ENCODE assay signal across 8 cellular contexts in the genomic region with DNA sequence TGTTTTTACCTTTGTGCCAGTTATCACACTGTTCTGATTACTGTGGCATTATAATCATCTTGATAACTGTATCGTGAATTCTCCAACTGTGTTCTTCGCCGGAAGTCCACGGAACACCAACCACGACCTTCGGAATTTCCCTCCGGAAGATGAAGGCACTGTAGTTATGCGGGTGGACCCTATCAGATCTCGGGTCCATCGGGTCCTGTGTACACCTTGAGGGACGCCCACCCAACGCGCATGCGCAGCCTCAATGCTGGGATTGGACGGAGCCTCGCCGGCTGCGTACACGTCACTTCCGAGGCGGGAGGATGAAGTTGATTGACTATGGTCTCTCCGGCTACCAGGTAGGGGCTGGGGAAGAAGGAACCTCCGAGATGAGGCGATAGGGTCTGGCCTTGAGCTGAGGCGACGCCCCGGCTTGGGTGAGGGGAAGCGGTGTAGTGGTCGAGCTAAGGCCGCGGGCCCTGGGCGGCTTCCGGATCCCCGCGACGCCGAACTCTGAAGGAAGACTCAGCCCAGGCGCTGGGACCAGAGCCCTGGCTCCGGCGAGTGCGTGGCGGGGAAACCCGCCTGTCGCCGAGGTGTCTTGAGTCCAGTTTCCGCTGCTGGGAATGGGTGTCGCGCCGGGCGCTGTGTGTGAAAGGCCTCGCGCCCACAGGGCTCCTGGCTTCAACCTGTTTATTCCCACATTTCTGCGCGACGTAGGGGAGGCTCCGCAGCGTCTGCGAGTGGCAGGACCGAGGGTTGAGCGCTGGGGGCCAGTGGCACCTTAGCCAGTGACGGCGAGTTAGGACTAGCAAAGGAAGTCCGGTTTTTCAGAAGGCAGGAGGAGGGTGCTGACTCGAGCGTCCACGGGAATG. TPM values are rescaled to one million over a fixed set of nuclear protein-coding genes. Genes with fewer than 3 reads are reported as not detected.
DNase-seq lines count a peak whose midpoint lies in the region; TF ChIP-seq lines count a peak whose summit lies in the region.

A gene with protein sequence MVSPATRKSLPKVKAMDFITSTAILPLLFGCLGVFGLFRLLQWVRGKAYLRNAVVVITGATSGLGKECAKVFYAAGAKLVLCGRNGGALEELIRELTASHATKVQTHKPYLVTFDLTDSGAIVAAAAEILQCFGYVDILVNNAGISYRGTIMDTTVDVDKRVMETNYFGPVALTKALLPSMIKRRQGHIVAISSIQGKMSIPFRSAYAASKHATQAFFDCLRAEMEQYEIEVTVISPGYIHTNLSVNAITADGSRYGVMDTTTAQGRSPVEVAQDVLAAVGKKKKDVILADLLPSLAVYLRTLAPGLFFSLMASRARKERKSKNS (plus strand): TSS at position 320 of the 863 bp plus-strand sequence. CDS start 8 bp downstream, at position 328.

- H3K4me2 ChIP-seq in H9 (ENCODE audit: insufficient read depth, insufficient read length, low read length), result peak within 1 kb of the TSS; percentile 82

- no peak within 1 kb of the TSS for H2BK20ac ChIP-seq in H9 (ENCODE audit: low read depth, low read length, poor library complexity, severe bottlenecking)

- no peaks in the 10 kb centered on the region for H4K20me1 ChIP-seq in H9 (ENCODE audit: control insufficient read depth, insufficient read depth, insufficient read length)

- no peak within 1 kb of the TSS for H3T11ph ChIP-seq in H9 (ENCODE audit: low read length)

- DNase-seq in H9, result peak; percentile 99
- peak; percentile 86 for DNase-seq in MG63
- peak; percentile 68 for DNase-seq in SIG-M5 (lab: John Stamatoyannopoulos, UW)
- peak; percentile 96 for DNase-seq in activated gamma-delta T cell treated with Interleukin-2 at 50 U/mL for 16 hours
- peak; percentile 88 for DNase-seq in fibroblast of villous mesenchyme (ENCODE audit: low read depth)
- peak; percentile 94 for DNase-seq in neural crest cell (ENCODE audit: low read depth, low spot score)

- H3K23ac ChIP-seq in H9 (ENCODE audit: insufficient read length, low read depth, low read length), result no peak within 1 kb of the TSS

- H3K36me3 ChIP-seq in ES-I3 (ENCODE audit: insufficient read depth, low read length) (no peaks in the 10 kb centered on the region), MG63 (no peaks in the 10 kb centered on the region), stomach smooth muscle (ENCODE audit: control insufficient read depth in 2 of 2, insufficient read depth in 2 of 2, low read length in 2 of 2) (no peaks in the 10 kb centered on the region)

- no peak within 1 kb of the TSS for H2BK120ac ChIP-seq in H9 (ENCODE audit: low read depth, low read length, poor library complexity, severe bottlenecking)

- H3K18ac ChIP-seq in H9 (ENCODE audit: insufficient read length, low read depth, low read length), result peak within 1 kb of the TSS; percentile 64

- no peak within 1 kb of the TSS for H2BK15ac ChIP-seq in H9 (ENCODE audit: low read depth, low read length)

- no CpG with 5 or more reads among the region's 66 CpGs for WGBS in H9 (ENCODE audit: extremely low coverage, insufficient read length, low lambda C conversion rate)

- peaks cover 7% of the 10 kb centered on the region for H3K23me2 ChIP-seq in H9 (ENCODE audit: insufficient read length, low read depth, low read length, poor library complexity, severe bottlenecking)

- H3K4me3 ChIP-seq in MG63 (peak within 1 kb of the TSS; percentile 79), fibroblast of villous mesenchyme (ENCODE audit: low read depth, low read length) (peak within 1 kb of the TSS; percentile 96), stomach smooth muscle (ENCODE audit: low read length in 2 of 2) (peak within 1 kb of the TSS; percentile 80 to 99)

- H3K9ac ChIP-seq in ES-I3 (ENCODE audit: low read depth, low read length), result peak within 1 kb of the TSS; percentile 72
- peak within 1 kb of the TSS; percentile 74 for H3K9ac ChIP-seq in H9 (ENCODE audit: extremely low read depth, insufficient read length, low read length)
- H3K9ac ChIP-seq in stomach smooth muscle (ENCODE audit: low read length in 2 of 2), result peak within 1 kb of the TSS; percentile 65 to 93

- no peaks in the 10 kb centered on the region for H3K79me1 ChIP-seq in H9 (ENCODE audit: insufficient read depth, low read depth, low read length, poor library complexity, severe bottlenecking)

- H3K27ac Mint-ChIP-seq in H9 (peak within 1 kb of the TSS; percentile 97 to 99 (median 98)), neural crest cell (ENCODE audit: unreplicated experiment) (peak within 1 kb of the TSS; percentile 94)

- H2AK5ac ChIP-seq in H9 (ENCODE audit: insufficient read length, low read length), result no peak within 1 kb of the TSS

- H4K8ac ChIP-seq in H9 (replicated peaks; ENCODE audit: insufficient read length, low read depth, low read length), result no peak within 1 kb of the TSS

- peak within 1 kb of the TSS; percentile 90 to 94 for H3K4me3 Mint-ChIP-seq in H9
- peak within 1 kb of the TSS; percentile 92 for H3K4me3 Mint-ChIP-seq in neural crest cell

- H3K36me3 Mint-ChIP-seq in H9 (ENCODE audit: insufficient read depth in 1 of 3, low read depth in 3 of 3) (peaks cover under 1 to 2% (median 2%) of the 10 kb centered on the region in 3 experiments; a peak in 4 of 7 replicates), neural crest cell (ENCODE audit: low read depth) (peaks cover under 1% of the 10 kb centered on the region)

- no peaks in the 10 kb centered on the region for H3K79me2 ChIP-seq in H9 (ENCODE audit: insufficient read depth, low read length)

- H3K4me1 ChIP-seq in ES-I3 (ENCODE audit: insufficient read depth, low read length), result peaks cover 8% of the 10 kb centered on the region; the same call in 1 of the 2 replicates
- peaks cover 3% of the 10 kb centered on the region; the same call in 1 of the 2 replicates for H3K4me1 ChIP-seq in H9 (ENCODE audit: insufficient read depth, low read length)
- peaks cover 11% of the 10 kb centered on the region for H3K4me1 ChIP-seq in stomach smooth muscle (ENCODE audit: control insufficient read depth, insufficient read depth, low read length)

- peak within 1 kb of the TSS; percentile 53 for H2AFZ ChIP-seq in H9 (ENCODE audit: low read length)

- no peak within 1 kb of the TSS for H4K91ac ChIP-seq in H9 (ENCODE audit: insufficient read length, low read depth, low read length)

- H3K27me3 Mint-ChIP-seq in H9 (ENCODE audit: low read depth) (no peaks in the 10 kb centered on the region), neural crest cell (ENCODE audit: low read depth) (peaks cover 36% of the 10 kb centered on the region)

- H3K9me3 ChIP-seq in ES-I3 (ENCODE audit: control insufficient read depth, insufficient read depth, low read length), result no peaks in the 10 kb centered on the region
- H3K9me3 ChIP-seq in H9 (ENCODE audit: control insufficient read depth, low read depth, low read length), result no peaks in the 10 kb centered on the region
- no peaks in the 10 kb centered on the region for H3K9me3 ChIP-seq in MG63
- no peaks in the 10 kb centered on the region for H3K9me3 ChIP-seq in stomach smooth muscle (ENCODE audit: control insufficient read depth in 2 of 2, low read length in 2 of 2)

- H3K4me1 Mint-ChIP-seq in H9 (peaks cover 33 to 40% of the 10 kb centered on the region in 2 experiments), neural crest cell (peaks cover 16% of the 10 kb centered on the region)

- H4K5ac ChIP-seq in H9 (ENCODE audit: insufficient read length, low read depth, low read length), result no peak within 1 kb of the TSS

- H3K27me3 ChIP-seq in H9 (ENCODE audit: insufficient read depth, low read length) (no peaks in the 10 kb centered on the region), MG63 (no peaks in the 10 kb centered on the region), stomach smooth muscle (ENCODE audit: control insufficient read depth in 1 of 2, insufficient read depth in 2 of 2, low read length in 2 of 2) (no peaks in the 10 kb centered on the region)

- no peak within 1 kb of the TSS for H3K4ac ChIP-seq in H9 (ENCODE audit: low read depth, low read length)

- H3K27ac ChIP-seq in H9 (ENCODE audit: insufficient read length, low read depth, low read length), result no peak within 1 kb of the TSS
- peak within 1 kb of the TSS; percentile 88 for H3K27ac ChIP-seq in stomach smooth muscle (ENCODE audit: low read length)

- no peak within 1 kb of the TSS for H2BK12ac ChIP-seq in H9 (ENCODE audit: insufficient read length, low read depth, low read length)

- H3K9me3 Mint-ChIP-seq in H9, result peaks cover 0 to 4% of the 10 kb centered on the region in 2 experiments; a peak in 4 of 5 replicates
- H3K9me3 Mint-ChIP-seq in neural crest cell, result no peaks in the 10 kb centered on the region

- H2BK5ac ChIP-seq in H9 (ENCODE audit: insufficient read length, low read length), result no peak within 1 kb of the TSS

- H3K56ac ChIP-seq in H9 (ENCODE audit: insufficient read length, low read depth, low read length), result no peak within 1 kb of the TSS

- TF ChIP-seq CTCF in H9 (conservative IDR thresholded peaks at IDR 0.05) (no peak), fibroblast of villous mesenchyme (IDR thresholded peaks at IDR 0.05; ENCODE audit: insufficient read depth, low read depth, low read length) (no peak), neural crest cell (conservative IDR thresholded peaks at IDR 0.05) (no peak)

- H3K14ac ChIP-seq in H9 (ENCODE audit: insufficient read depth, low read length), result peak within 1 kb of the TSS; percentile 73

RNA-seq across cellular contexts. Expression of the gene that starts here (rescaled TPM):
- total RNA-seq in H9 (2021) (17.2 and 20.3 TPM in 2 replicates), fibroblast of villous mesenchyme (12.2 and 15.1 TPM in 2 replicates), neural crest cell (14.8 and 15.6 TPM in 2 replicates)
- total RNA-seq in MG63 (2014; rRNA removed; shearing (Covaris generic); ENCODE audit: low replicate concordance), result 16.5 and 19.7 TPM in 2 replicates
